8 cellular contexts compared by ENCODE assay signal in the genomic region with DNA sequence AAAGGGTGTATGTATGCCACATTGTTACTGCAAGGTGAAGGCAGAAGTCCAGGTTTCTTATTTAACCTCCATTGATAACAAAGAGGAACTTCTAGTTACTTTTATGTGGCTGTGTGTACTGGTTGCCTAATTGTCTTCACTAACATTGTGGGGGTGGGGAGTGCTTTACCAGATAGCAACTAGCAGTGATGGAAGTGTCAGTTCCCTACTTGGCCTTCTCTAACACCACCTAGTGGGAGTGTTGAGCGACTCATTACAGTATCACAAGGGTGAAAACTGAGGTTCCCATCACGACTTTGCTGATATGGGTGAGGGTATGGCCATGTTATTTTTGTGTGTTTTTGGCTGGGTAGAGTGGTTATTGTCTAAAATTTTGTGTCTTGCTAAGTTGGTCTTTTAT.
A peak's percentile ranks its signal among the peaks of the same experiment; 100 is the strongest.
DNase-seq lines count a peak whose midpoint lies in the region; ATAC-seq, FAIRE-seq and TF ChIP-seq lines count a peak whose summit lies in the region.

No MANE protein-coding gene starts in this region.

- H3K27me3 ChIP-seq in lower lobe of right lung (ENCODE audit: low read depth) (no peaks in the 10 kb centered on the region), right atrium auricular region (no peaks in the 10 kb centered on the region)

- H3K4me1 ChIP-seq in lower lobe of right lung (no peaks in the 10 kb centered on the region), right atrium auricular region (no peaks in the 10 kb centered on the region)

- FAIRE-seq in D721Med (lab: Jason Lieb, UNC) = no peak
- FAIRE-seq in HTR-8/SVneo (lab: Jason Lieb, UNC) = no peak

- peak; percentile 86 for ATAC-seq in GM21526 (IDR thresholded peaks at IDR 0.05; ENCODE audit: low FRiP score, unreplicated experiment)
- ATAC-seq in HG03575 (IDR thresholded peaks at IDR 0.05; ENCODE audit: extremely low read depth, insufficient number of reproducible peaks, low FRiP score, unreplicated experiment) = peak; percentile 92
- ATAC-seq in lower lobe of right lung = peak; percentile 51 to 66

- intact Hi-C loops in lower lobe of right lung (cut with DNase I) = no loop called here

- H3K9me3 ChIP-seq in lower lobe of right lung (no peaks in the 10 kb centered on the region), right atrium auricular region (no peaks in the 10 kb centered on the region)

- DNase-seq in D721Med (ENCODE audit: insufficient read length, low spot score) (no peak), SW 1271 (lab: John Stamatoyannopoulos, UW) (peak; percentile 4 to 47), lower lobe of right lung (no peak), anterior cingulate cortex (lab: John Stamatoyannopoulos, UW) (no peak), HTR-8/SVneo (ENCODE audit: insufficient read length, low spot score) (no peak), right atrium auricular region (ENCODE audit: low spot score) (no peak)

- H3K4me3 ChIP-seq in lower lobe of right lung = no peak overlapping the region
- H3K4me3 ChIP-seq in right atrium auricular region = no peak overlapping the region

- H3K36me3 ChIP-seq in lower lobe of right lung = no peaks in the 10 kb centered on the region
- no peaks in the 10 kb centered on the region for H3K36me3 ChIP-seq in right atrium auricular region

- TF ChIP-seq CTCF in D721Med (IDR thresholded peaks at IDR 0.05; ENCODE audit: insufficient read depth, missing control alignments) (peak; percentile 17), lower lobe of right lung (IDR thresholded peaks at IDR 0.05) (peak; percentile 23), right atrium auricular region (IDR thresholded peaks at IDR 0.05) (no peak)

- no peak overlapping the region for H3K27ac ChIP-seq in lower lobe of right lung
- H3K27ac ChIP-seq in right atrium auricular region = no peak overlapping the region

Comparison
In these comparisons a context has a peak if more than half of its experiments do, and no peak if none do; other contexts are left out.
1. DNase-seq: peak in SW 1271 (2 of 2); none in D721Med (single experiment), lower lobe of right lung (single experiment), anterior cingulate cortex (0 of 58), HTR-8/SVneo (single experiment) and right atrium auricular region (single experiment).
2. CTCF ChIP-seq: peak in D721Med (single experiment) and lower lobe of right lung (single experiment); none in right atrium auricular region (0 of 2).
3. Peak in every context shown above with its lines, with median percentiles within 50 percentile points of each other: ATAC-seq.